In the genomic region with DNA sequence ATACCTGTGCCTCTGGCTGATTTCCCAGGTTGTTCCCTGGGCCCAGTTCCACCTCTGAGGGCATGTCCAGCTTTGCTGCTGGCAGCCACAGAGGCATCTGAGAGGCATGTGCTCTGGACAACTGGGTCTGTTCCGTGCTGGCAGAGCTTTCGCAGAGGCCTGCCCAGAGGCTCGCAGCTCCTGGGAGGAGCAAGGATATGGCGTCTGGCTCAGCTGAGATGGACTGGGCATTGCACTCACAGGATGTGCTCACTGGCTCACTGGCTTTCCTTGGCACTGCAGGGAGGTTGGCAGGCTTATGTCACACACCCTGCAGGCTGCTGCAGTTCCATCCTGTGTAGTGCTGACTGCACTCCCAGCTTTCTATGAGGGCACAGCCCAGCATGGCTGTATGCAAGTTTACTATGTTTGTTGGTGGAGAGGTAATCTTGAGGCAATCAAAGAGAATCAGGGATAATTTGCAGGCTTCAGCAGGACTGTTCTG, we compare ENCODE assay signal across 11 cellular contexts.
A peak's percentile ranks its signal among the peaks of the same experiment; 100 is the strongest.
DNase-seq lines count a peak whose midpoint lies in the region; ATAC-seq and TF ChIP-seq lines count a peak whose summit lies in the region.
"Had no signal": no experiment of that assay in that cellular context is flagged by ENCODE, and none has a peak within 500 bp of the region (broad histone marks: within the 10 kb centered on the region; RNA-seq: fewer than 3 reads in every experiment).

No MANE protein-coding gene starts in this region.

- no peak for TF ChIP-seq POLR2A in Peyer's patch (IDR thresholded peaks at IDR 0.05)

- no peak overlapping the region for H3K4me3 ChIP-seq in Peyer's patch

- TF ChIP-seq CTCF in Peyer's patch (IDR thresholded peaks at IDR 0.05) = no peak

- in situ Hi-C loops in ACHN (cut with HindIII; ENCODE audit: low pct_ligation_motif_present, low pct_unique_long_range_greater_than_20kb, low sequenced_read_pairs) = no loop called here

- peaks cover 0 to 12% (median 0%) of the 10 kb centered on the region in 4 donors for H3K4me1 ChIP-seq in Peyer's patch

- peak; percentile 41 for DNase-seq in ACHN
- DNase-seq in NCI-H1105 (lab: John Stamatoyannopoulos, UW) = peak; percentile 79
- DNase-seq in medulla oblongata (ENCODE audit: extremely low spot score) = peak; percentile 86
- no peak for DNase-seq in Peyer's patch
- no peak for DNase-seq in epidermal melanocyte (ENCODE audit: insufficient read length, low spot score)
- DNase-seq: activated naive CD4-positive, alpha-beta T cell treated with anti-CD3 and anti-CD28 coated beads, Interleukin-2, amount 50 U/mL, for 16 hours; stimulated activated CD4-positive, alpha-beta T cell treated with anti-CD3 and anti-CD28 coated beads, Interleukin-2, amount 100 ng/mL, for 24 hours; T-helper 1 cell had no signal

- no peaks in the 10 kb centered on the region for H3K9me3 ChIP-seq in Peyer's patch

- H3K27me3 ChIP-seq in Peyer's patch = no peaks in the 10 kb centered on the region

- H3K27ac ChIP-seq in cingulate gyrus (ENCODE audit: low read depth, low read length) = peak overlapping the region; percentile 32
- H3K27ac ChIP-seq in Peyer's patch = peak overlapping the region in 1 of 4 donors; percentile 31

- H3K36me3 ChIP-seq in Peyer's patch = no peaks in the 10 kb centered on the region

- ATAC-seq in GM19328 (IDR thresholded peaks at IDR 0.05; ENCODE audit: unreplicated experiment) (no peak), HG02798 (IDR thresholded peaks at IDR 0.05; ENCODE audit: poor library complexity, unreplicated experiment) (no peak)

Comparison
In these comparisons a context has a peak if more than half of its experiments do, and no peak if none do; other contexts are left out.
1. DNase-seq: peak in ACHN (single experiment), NCI-H1105 (single experiment) and medulla oblongata (single experiment); none in Peyer's patch (0 of 3) and epidermal melanocyte (single experiment).